In genomic region chr5:128303593-128303992, GRCh38 we compare ENCODE assay signal across 27 cellular contexts.
"Had no signal": no experiment of that assay in that cellular context is flagged by ENCODE, and none has a peak within 500 bp of the region (broad histone marks: within the 10 kb centered on the region; RNA-seq: fewer than 3 reads in every experiment).

No MANE protein-coding gene starts in this region.

- H3K27me3 ChIP-seq: gastrocnemius medialis, hepatocyte, right lobe of liver, suprapubic skin, tibial artery had no signal

- H3K4me1 ChIP-seq: gastrocnemius medialis, right lobe of liver, suprapubic skin, tibial artery had no signal

- ATAC-seq: effector memory CD8-positive, alpha-beta T cell; gastrocnemius medialis; left colon; right lobe of liver; stimulated activated memory B cell treated with anti-CD40 and anti-IgM and Interleukin-4, amounts not matched to agents 10 μg/mL and 1 μg/mL and 100 μg/mL, for 72 hours; stimulated activated naive CD8-positive, alpha-beta T cell treated with anti-CD3 and anti-CD28 coated beads, Interleukin-15, amount 100 ng/mL, for 72 hours had no signal

- H3K4me2 ChIP-seq: hepatocyte had no signal

- FAIRE-seq: kidney had no signal

- H3K27ac ChIP-seq: coronary artery, dorsolateral prefrontal cortex, gastrocnemius medialis, hepatocyte, right lobe of liver, skin epidermis, suprapubic skin, tibial artery had no signal

- DNase-seq: activated CD4-positive, alpha-beta memory T cell treated with anti-CD3 and anti-CD28 coated beads, Interleukin-2, amount 10 ng/mL, durations not matched to agents 7 days and 5 days; activated CD4-positive, alpha-beta T cell treated with anti-CD3 and anti-CD28 coated beads, Interleukin-2, amount 10 ng/mL, durations not matched to agents 7 days and 5 days; activated CD4-positive, CD25-positive, alpha-beta regulatory T cell treated with anti-CD3 and anti-CD28 coated beads, Interleukin-2, amount 50 U/mL, for 72 hours; activated CD8-positive, alpha-beta memory T cell treated with anti-CD3 and anti-CD28 coated beads, Interleukin-2, amount 50 U/mL, for 48 hours; activated gamma-delta T cell; activated naive CD4-positive, alpha-beta T cell treated with anti-CD3 and anti-CD28 coated beads, Interleukin-2, amount 50 U/mL, for 16 hours; activated T-cell treated with anti-CD3 and anti-CD28 coated beads, Interleukin-2, amount 50 U/mL, for 24 hours; amniotic stem cell; cerebellar nuclear complex; dorsolateral prefrontal cortex; effector memory CD8-positive, alpha-beta T cell; gastrocnemius medialis; kidney; left colon; naive B cell; right lobe of liver; stimulated activated CD4-positive, alpha-beta T cell treated with anti-CD3 and anti-CD28 coated beads, Interleukin-1b, Interleukin-23, amount 100 ng/mL, for 48 hours; stimulated activated CD4-positive, alpha-beta T cell treated with anti-CD3 and anti-CD28 coated beads, Interleukin-4, amount 100 ng/mL, for 4 hours; stimulated activated CD8-positive, alpha-beta memory T cell treated with anti-CD3 and anti-CD28 coated beads, Interleukin-4, amount 100 ng/mL, for 48 hours; stimulated activated naive CD8-positive, alpha-beta T cell treated with anti-CD3 and anti-CD28 coated beads, Interleukin-15, amount 100 ng/mL, for 72 hours; T-helper 2 cell; tibial artery had no signal

- H2AFZ ChIP-seq: hepatocyte had no signal

- H3K79me2 ChIP-seq: hepatocyte had no signal

- H3K36me3 ChIP-seq: gastrocnemius medialis, right lobe of liver, suprapubic skin, tibial artery had no signal

- H3K4me3 ChIP-seq: coronary artery, dorsolateral prefrontal cortex, gastrocnemius medialis, hepatocyte, right lobe of liver, skin epidermis, suprapubic skin, tibial artery had no signal

- H3K9me3 ChIP-seq: gastrocnemius medialis, right lobe of liver, suprapubic skin, tibial artery had no signal
